Comparison of ENCODE assay signal across 8 cellular contexts in genomic region chr12:114668151-114668891, GRCh38. TPM values are rescaled to one million over a fixed set of nuclear protein-coding genes. Genes with fewer than 3 reads are reported as not detected.
DNase-seq lines count a peak whose midpoint lies in the region; ATAC-seq, FAIRE-seq and TF ChIP-seq lines count a peak whose summit lies in the region.

No MANE protein-coding gene starts in this region.

- peaks cover 79% of the 10 kb centered on the region for H3K27me3 Mint-ChIP-seq in chondrocyte (ENCODE audit: low read depth)

- peaks cover 17% of the 10 kb centered on the region for H3K4me1 ChIP-seq in stomach smooth muscle (ENCODE audit: control insufficient read depth, insufficient read depth, low read length)

- peaks cover 43 to 73% of the 10 kb centered on the region in 2 donors for H3K27me3 ChIP-seq in stomach smooth muscle (ENCODE audit: control insufficient read depth in 1 of 2, insufficient read depth in 2 of 2, low read length in 2 of 2)

- no peak for DNase-seq in AG09309 (ENCODE audit: low read depth)
- DNase-seq in GM19239 (ENCODE audit: insufficient read length, low spot score), result peak; percentile 46
- DNase-seq in NCI-H748 (lab: John Stamatoyannopoulos, UW; ENCODE audit: unreplicated experiment), result peak; percentile 92
- no peak for DNase-seq in chondrocyte (ENCODE audit: low spot score)
- DNase-seq in left lobe of liver (ENCODE audit: low spot score), result peak; percentile 91
- DNase-seq in NCI-H524 treated with DMSO at 0.1 percent for 48 hours (lab: John Stamatoyannopoulos, UW), result no peak

- H3K36me3 ChIP-seq in stomach smooth muscle (ENCODE audit: control insufficient read depth in 2 of 2, insufficient read depth in 2 of 2, low read length in 2 of 2), result no peaks in the 10 kb centered on the region

- H3K9me3 Mint-ChIP-seq in chondrocyte (ENCODE audit: low read depth), result no peaks in the 10 kb centered on the region

- H3K27ac Mint-ChIP-seq in chondrocyte (ENCODE audit: unreplicated experiment), result no peak overlapping the region

- peaks cover 1% of the 10 kb centered on the region for H3K36me3 Mint-ChIP-seq in chondrocyte (ENCODE audit: low read depth)

- H3K27ac ChIP-seq in stomach smooth muscle (ENCODE audit: low read length), result no peak overlapping the region

- ATAC-seq in left lobe of liver (peak; percentile 88), GM21526 (IDR thresholded peaks at IDR 0.05; ENCODE audit: low FRiP score, unreplicated experiment) (no peak)

- no peak overlapping the region for H3K9ac ChIP-seq in stomach smooth muscle (ENCODE audit: low read length in 2 of 2)

- no peaks in the 10 kb centered on the region for H3K9me3 ChIP-seq in stomach smooth muscle (ENCODE audit: control insufficient read depth in 2 of 2, low read length in 2 of 2)

- H3K4me1 Mint-ChIP-seq in chondrocyte (ENCODE audit: low read depth), result peaks cover 29% of the 10 kb centered on the region

- FAIRE-seq in GM19239 (lab: Jason Lieb, UNC), result no peak

- TF ChIP-seq CTCF in AG09309 (IDR thresholded peaks at IDR 0.05; ENCODE audit: control insufficient read depth, insufficient read depth, low read depth, low read length, missing control alignments) (peak; percentile 66), chondrocyte (IDR thresholded peaks at IDR 0.05) (peak; percentile 84)

- H3K4me3 Mint-ChIP-seq in chondrocyte (ENCODE audit: unreplicated experiment), result peak overlapping the region; percentile 78

- H3K4me3 ChIP-seq in AG09309 (ENCODE audit: control insufficient read depth, low read depth, low read length), result peak overlapping the region; percentile 51
- H3K4me3 ChIP-seq in stomach smooth muscle (ENCODE audit: low read length in 2 of 2), result peak overlapping the region; percentile 51 to 62

RNA-seq across cellular contexts. Expression of gene TBX3, which starts 15.7 kb away (rescaled TPM):
- total RNA-seq in chondrocyte (0.53 to 2.9 TPM (median 2.5 TPM) in 3 replicates), left lobe of liver (37.2 TPM)

Comparison
In these comparisons a context has a peak if more than half of its experiments do, and no peak if none do; other contexts are left out.
1. DNase-seq: peak in GM19239 (single experiment), NCI-H748 (single experiment) and left lobe of liver (single experiment); none in AG09309 (single experiment), chondrocyte (single experiment) and NCI-H524 treated with DMSO at 0.1 percent for 48 hours (single experiment).